In genomic region chr3:103614719-103615118, GRCh38 we compare ENCODE assay signal across 27 cellular contexts.
"Had no signal": no experiment of that assay in that cellular context is flagged by ENCODE, and none has a peak within 500 bp of the region (broad histone marks: within the 10 kb centered on the region; RNA-seq: fewer than 3 reads in every experiment).

No MANE protein-coding gene starts in this region.

- ATAC-seq: activated CD4-positive, alpha-beta T cell treated with anti-CD3 and anti-CD28 coated beads for 36 hours; activated T-cell treated with anti-CD3 and anti-CD28 coated beads, Interleukin-2, amount 50 U/mL, for 72 hours; Panc1; Right ventricle myocardium inferior had no signal

- H3K27me3 Mint-ChIP-seq: activated CD4-positive, alpha-beta memory T cell treated with anti-CD3 and anti-CD28 coated beads, Interleukin-2, amount 10 ng/mL, durations not matched to agents 7 days and 5 days; activated CD4-positive, alpha-beta T cell treated with anti-CD3 and anti-CD28 coated beads for 36 hours; activated naive CD8-positive, alpha-beta T cell treated with anti-CD3 and anti-CD28 coated beads, Interleukin-2, amount 10 ng/mL, durations not matched to agents 7 days and 5 days had no signal

- H3K4me3 Mint-ChIP-seq: activated CD4-positive, alpha-beta memory T cell treated with anti-CD3 and anti-CD28 coated beads, Interleukin-2, amount 10 ng/mL, durations not matched to agents 7 days and 5 days; activated CD4-positive, alpha-beta T cell treated with anti-CD3 and anti-CD28 coated beads for 36 hours; activated naive CD8-positive, alpha-beta T cell treated with anti-CD3 and anti-CD28 coated beads, Interleukin-2, amount 10 ng/mL, durations not matched to agents 7 days and 5 days; activated T-cell treated with anti-CD3 and anti-CD28 coated beads, Interleukin-2, amount 50 U/mL, for 72 hours had no signal

- DNase-seq: activated CD4-positive, alpha-beta memory T cell treated with anti-CD3 and anti-CD28 coated beads, Interleukin-2, amount 10 ng/mL, durations not matched to agents 7 days and 5 days; activated CD4-positive, alpha-beta T cell treated with anti-CD3 and anti-CD28 coated beads for 36 hours; activated CD4-positive, alpha-beta T cell treated with anti-CD3 and anti-CD28 coated beads, Interleukin-2, amount 50 U/mL, for 1 hour; activated CD8-positive, alpha-beta memory T cell treated with anti-CD3 and anti-CD28 coated beads, Interleukin-2, amount 50 U/mL, for 4 hours; activated naive CD4-positive, alpha-beta T cell treated with anti-CD3 and anti-CD28 coated beads, Interleukin-2, amount 50 U/mL, for 16 hours; activated naive CD8-positive, alpha-beta T cell treated with anti-CD3 and anti-CD28 coated beads, Interleukin-2, amount 10 ng/mL, durations not matched to agents 7 days and 5 days; activated T-cell treated with anti-CD3 and anti-CD28 coated beads, Interleukin-2, amount 50 U/mL, for 72 hours; adrenal gland; anterior cingulate cortex; caudate nucleus; Karpas-422; MM.1S; NCI-H1694; NCI-H2029; NCI-H2107; NCI-H446; NCI-H524; NCI-H774; NK-92 treated with Interleukin-12 subunit alpha and Interleukin-12 subunit beta, amount 100 ng/mL, for 24 hours; OCI-M1; RPMI8226; T-helper 1 cell; WERI-Rb-1 had no signal

- H3K4me1 Mint-ChIP-seq: activated CD4-positive, alpha-beta memory T cell treated with anti-CD3 and anti-CD28 coated beads, Interleukin-2, amount 10 ng/mL, durations not matched to agents 7 days and 5 days; activated CD4-positive, alpha-beta T cell treated with anti-CD3 and anti-CD28 coated beads for 36 hours; activated naive CD8-positive, alpha-beta T cell treated with anti-CD3 and anti-CD28 coated beads, Interleukin-2, amount 10 ng/mL, durations not matched to agents 7 days and 5 days had no signal

- H3K36me3 Mint-ChIP-seq: activated naive CD8-positive, alpha-beta T cell treated with anti-CD3 and anti-CD28 coated beads, Interleukin-2, amount 10 ng/mL, durations not matched to agents 7 days and 5 days had no signal

- H3K27ac Mint-ChIP-seq: activated CD4-positive, alpha-beta memory T cell treated with anti-CD3 and anti-CD28 coated beads, Interleukin-2, amount 10 ng/mL, durations not matched to agents 7 days and 5 days; activated CD4-positive, alpha-beta T cell treated with anti-CD3 and anti-CD28 coated beads for 36 hours; activated naive CD8-positive, alpha-beta T cell treated with anti-CD3 and anti-CD28 coated beads, Interleukin-2, amount 10 ng/mL, durations not matched to agents 7 days and 5 days; activated T-cell treated with anti-CD3 and anti-CD28 coated beads, Interleukin-2, amount 50 U/mL, for 72 hours; activated T-helper 2 cell treated with anti-CD3 and anti-CD28 coated beads, Interferon-gamma antibody, Interleukin-2, Interleukin-4, amounts not matched to agents 10 μg/mL and 5 μg/mL and 100 μg/mL, durations not matched to agents 14 hours and 24 hours and 36 hours had no signal

- H3K4me3 ChIP-seq: adrenal gland, SK-N-MC had no signal

- H3K9me3 Mint-ChIP-seq: activated CD4-positive, alpha-beta memory T cell treated with anti-CD3 and anti-CD28 coated beads, Interleukin-2, amount 10 ng/mL, durations not matched to agents 7 days and 5 days; activated naive CD8-positive, alpha-beta T cell treated with anti-CD3 and anti-CD28 coated beads, Interleukin-2, amount 10 ng/mL, durations not matched to agents 7 days and 5 days; activated T-helper 2 cell treated with anti-CD3 and anti-CD28 coated beads, Interferon-gamma antibody, Interleukin-2, Interleukin-4, amounts not matched to agents 10 μg/mL and 5 μg/mL and 100 μg/mL, durations not matched to agents 14 hours and 24 hours and 36 hours had no signal
